Comparison of ENCODE assay signal across 19 cellular contexts in genomic region chr17:50359998-50360461, GRCh38. TPM values are rescaled to one million over a fixed set of nuclear protein-coding genes. Genes with fewer than 3 reads are reported as not detected.
DNase-seq lines count a peak whose midpoint lies in the region; ATAC-seq, FAIRE-seq and TF ChIP-seq lines count a peak whose summit lies in the region.
"Had no signal": no experiment of that assay in that cellular context is flagged by ENCODE, and none has a peak within 500 bp of the region (broad histone marks: within the 10 kb centered on the region; RNA-seq: fewer than 3 reads in every experiment).

No MANE protein-coding gene starts in this region.

- ATAC-seq in K562 (no peak), GM21723 (IDR thresholded peaks at IDR 0.05; ENCODE audit: unreplicated experiment) (no peak)
- ATAC-seq: HCT116 had no signal

- TF ChIP-seq CTCF in K562 (IDR thresholded peaks at IDR 0.05 in 2 of 3, conservative IDR thresholded peaks at IDR 0.05 in 1 of 3; ENCODE audit: insufficient read depth in 2 of 3, low read depth in 1 of 3, low read length in 3 of 3) (no peak), sigmoid colon (IDR thresholded peaks at IDR 0.05) (no peak)

- POLR2A ChIA-PET in K562 (lab: Yijun Ruan, JAX) = interaction anchor here (0.8 to 1.0 kb wide), 3 partner anchors 8 to 20 kb away, joined by 3 to 7 read pairs (median 3); no protein-coding TSS in a partner anchor

- TF ChIP-seq RAD21 in K562 (CRISPR knock-in tag; conservative IDR thresholded peaks at IDR 0.05 in 1 of 2, IDR thresholded peaks at IDR 0.05 in 1 of 2) = no peak

- H3K4me1 ChIP-seq in K562 (replicated peaks in 1 of 2; ENCODE audit: control insufficient read depth in 2 of 2, insufficient read depth in 2 of 2, low read length in 2 of 2) (peaks cover 17 to 43% of the 10 kb centered on the region in 2 experiments), sigmoid colon (peaks cover 0 to 23% (median 17%) of the 10 kb centered on the region in 4 donors)

- H3K9me3 ChIP-seq in KOPT-K1 (ENCODE audit: insufficient read depth, low read length, poor library complexity, severe bottlenecking) = no peaks in the 10 kb centered on the region
- no peaks in the 10 kb centered on the region for H3K9me3 ChIP-seq in K562 (replicated peaks; ENCODE audit: control insufficient read depth, insufficient read depth, low read depth, low read length)
- no peaks in the 10 kb centered on the region for H3K9me3 ChIP-seq in sigmoid colon
- no peaks in the 10 kb centered on the region for H3K9me3 ChIP-seq in MG63
- H3K9me3 ChIP-seq: BLaER1 had no signal

- peak overlapping the region; percentile 84 for H3K27ac ChIP-seq in KOPT-K1 (ENCODE audit: low read depth, low read length, poor library complexity, severe bottlenecking)
- no peak overlapping the region for H3K27ac ChIP-seq in K562 (ENCODE audit: extremely low read depth, low read depth, low read length)
- H3K27ac ChIP-seq in sigmoid colon = no peak overlapping the region
- H3K27ac ChIP-seq: BLaER1, HL-60 had no signal

- H3K4me2 ChIP-seq in K562 (ENCODE audit: insufficient read depth, low read length) = no peak overlapping the region
- H3K4me2 ChIP-seq: BLaER1 had no signal

- no peak overlapping the region for H3K9ac ChIP-seq in K562 (ENCODE audit: insufficient read depth in 1 of 2, low read depth in 2 of 2, low read length in 2 of 2)
- H3K9ac ChIP-seq: BLaER1 had no signal

- H3K4me3 ChIP-seq in K562 (no peak overlapping the region), sigmoid colon (no peak overlapping the region), MG63 (no peak overlapping the region)
- H3K4me3 ChIP-seq: BLaER1 had no signal

- FAIRE-seq in K562 (lab: Jason Lieb, UNC) = no peak
- FAIRE-seq: A204.1, HTR-8/SVneo had no signal

- in situ Hi-C loops in K562 (cut with MboI) = no loop called here

- H3K79me2 ChIP-seq in K562 (ENCODE audit: control insufficient read depth, insufficient read depth, low read length) = no peaks in the 10 kb centered on the region; the same call in 2 of the 3 replicates

- WGBS in K562 (ENCODE audit: insufficient coverage, low coverage, missing lambda C conversion rate) = 88% methylated on average over 14 of the region's 14 CpGs
- WGBS in sigmoid colon, 2 donors = 87 to 88% methylated on average over 14 of the region's 14 CpGs

- peak; percentile 52 for DNase-seq in activated CD8-positive, alpha-beta memory T cell treated with anti-CD3 and anti-CD28 coated beads, Interleukin-2, amount 50 U/mL, for 48 hours
- no peak for DNase-seq in activated CD8-positive, alpha-beta memory T cell treated with anti-CD3 and anti-CD28 coated beads for 24 hours
- no peak for DNase-seq in K562 (ENCODE audit: extremely low read depth in 1 of 4, low spot score in 3 of 4)
- DNase-seq in sigmoid colon = peak; percentile 61
- DNase-seq in MV-4-11 (lab: John Stamatoyannopoulos, UW) = no peak
- no peak for DNase-seq in MG63
- DNase-seq: CD8-positive, alpha-beta memory T cell; DMS79 treated with DMSO at 0.1 percent for 48 hours; NCI-H1436; NCI-H2029; NCI-H2171 treated with DMSO at 0.1 percent for 48 hours; NCI-H446 treated with DMSO at 0.1 percent for 48 hours had no signal

- intact Hi-C loops in K562 (cut with micrococcal nuclease) (no loop called here), sigmoid colon (cut with DNase I) (no loop called here)

- peaks cover 10% of the 10 kb centered on the region for H4K20me1 ChIP-seq in K562 (replicated peaks; ENCODE audit: control insufficient read depth, insufficient read depth, low read length)

- H3K9me1 ChIP-seq in K562 (ENCODE audit: control insufficient read depth, insufficient read depth, low read length) = no peaks in the 10 kb centered on the region

- H2AFZ ChIP-seq in K562 (ENCODE audit: low read depth, low read length) = no peak overlapping the region

- CTCF ChIA-PET in K562 (lab: Yijun Ruan, JAX; ENCODE audit: low intra/inter-chr PET ratio) = no interaction called here

- TF ChIP-seq POLR2A in K562 (conservative IDR thresholded peaks at IDR 0.05) (no peak), sigmoid colon (IDR thresholded peaks at IDR 0.05) (no peak)

- H3K27me3 ChIP-seq in K562 (ENCODE audit: control insufficient read depth in 2 of 2, insufficient read depth in 2 of 2, low read length in 2 of 2) (no peaks in the 10 kb centered on the region), sigmoid colon (no peaks in the 10 kb centered on the region), MG63 (no peaks in the 10 kb centered on the region)
- H3K27me3 ChIP-seq: BLaER1 had no signal

- TF ChIP-seq EP300 in K562 (IDR thresholded peaks at IDR 0.05; ENCODE audit: low read length) (no peak), sigmoid colon (IDR thresholded peaks at IDR 0.05) (no peak)

- BruUV-seq in K562 (replicated peaks; lab: Mats Ljungman, UMichigan) = no TSS peak

- peaks cover 71% of the 10 kb centered on the region for H3K36me3 ChIP-seq in KOPT-K1 (ENCODE audit: insufficient read depth, low read length)
- peaks cover 58% of the 10 kb centered on the region; the same call in 2 of the 3 replicates for H3K36me3 ChIP-seq in K562 (ENCODE audit: control insufficient read depth, insufficient read depth, low read length)
- peaks cover 21 to 64% (median 30%) of the 10 kb centered on the region in 4 donors for H3K36me3 ChIP-seq in sigmoid colon
- H3K36me3 ChIP-seq in MG63 = peaks cover 58% of the 10 kb centered on the region

RNA-seq across cellular contexts. Expression of gene MRPL27, which starts 13.0 kb away (rescaled TPM):
- 59.4 and 90.8 TPM in 2 replicates for total RNA-seq in K562 (2011; cell fraction: chromatin; rRNA removed; ENCODE audit: low replicate concordance)
- total RNA-seq in K562 (2011; cell fraction: nucleolus; rRNA removed) = 82.5 and 90.0 TPM in 2 replicates
- 74.9 and 93.1 TPM in 2 replicates for total RNA-seq in K562 (2011; cell fraction: nucleoplasm; rRNA removed)
- 99.4 and 102 TPM in 2 replicates for total RNA-seq in K562 (2014; rRNA removed)
- total RNA-seq in K562 (2014; rRNA removed; fragmentation: Illumina TruSeq; extraction: Trizol) = 122 and 142 TPM in 2 replicates
- 123 and 127 TPM in 2 replicates for total RNA-seq in K562 (2015; rRNA removed; fragmentation: Illumina TruSeq; extraction: Trizol)
- 96.3 and 98.2 TPM in 2 replicates for total RNA-seq in K562 (2021)
- polyA plus RNA-seq in K562 (2011; rRNA removed) = 127 and 146 TPM in 2 replicates
- 138 and 159 TPM in 2 replicates for polyA plus RNA-seq in K562 (2011; cell fraction: cytosol; rRNA removed)
- 67.4 and 86.4 TPM in 2 replicates for polyA plus RNA-seq in K562 (2011; cell fraction: nucleus; rRNA removed)
- polyA plus RNA-seq in K562 (2012) = 72.3 and 119 TPM in 2 replicates
- 103 and 105 TPM in 2 replicates for polyA plus RNA-seq in K562 (2014; fragmentation: Illumina TruSeq; extraction: Trizol)
- 100 to 1,000 TPM; 388 to 401 TPM for polyA plus RNA-seq in K562 (2014; fragmentation: Nextera tagmentation; extraction: Ambion mirVana)
- polyA plus RNA-seq in K562 (2014; rRNA removed) = 138 and 143 TPM in 2 replicates
- 80.5 and 86.3 TPM in 2 replicates for polyA minus RNA-seq in K562 (2011; rRNA and poly(A)+ RNA removed)
- polyA minus RNA-seq in K562 (2011; cell fraction: cytosol; rRNA and poly(A)+ RNA removed) = 18.6 and 40.0 TPM in 2 replicates
- polyA minus RNA-seq in K562 (2011; cell fraction: nucleus; rRNA and poly(A)+ RNA removed) = 31.5 and 50.3 TPM in 2 replicates
- total RNA-seq in sigmoid colon = 10 to 100 TPM; 64.0 to 94.6 (median 75.6) TPM
- polyA plus RNA-seq in sigmoid colon = 100 to 1,000 TPM; 151 to 234 (median 220) TPM
- total RNA-seq in MG63 (2014; rRNA removed; shearing (Covaris generic); ENCODE audit: low replicate concordance) = 74.4 and 99.7 TPM in 2 replicates

RNA-seq across cellular contexts. Expression of gene EME1, which starts 13.0 kb away (rescaled TPM):
- total RNA-seq in K562 (2011; cell fraction: chromatin; rRNA removed; ENCODE audit: low replicate concordance) = 119 and 126 TPM in 2 replicates
- 73.0 and 74.5 TPM in 2 replicates for total RNA-seq in K562 (2011; cell fraction: nucleolus; rRNA removed)
- total RNA-seq in K562 (2011; cell fraction: nucleoplasm; rRNA removed) = 64.3 and 82.1 TPM in 2 replicates
- total RNA-seq in K562 (2014; rRNA removed) (18.8 and 28.0 TPM in 2 replicates), K562 (2014; rRNA removed; fragmentation: Illumina TruSeq; extraction: Trizol) (17.6 and 21.4 TPM in 2 replicates), K562 (2015; rRNA removed; fragmentation: Illumina TruSeq; extraction: Trizol) (16.6 and 17.6 TPM in 2 replicates), K562 (2021) (16.8 and 20.1 TPM in 2 replicates), sigmoid colon (under 1 TPM in 1 of 4 donors, not detected in 3; 0.36 TPM)
- polyA plus RNA-seq in K562 (2011; rRNA removed) (44.1 and 61.3 TPM in 2 replicates), K562 (2014; fragmentation: Illumina TruSeq; extraction: Trizol) (20.9 and 24.0 TPM in 2 replicates), K562 (2014; fragmentation: Nextera tagmentation; extraction: Ambion mirVana) (10 to 100 TPM; 14.6 to 27.4 TPM), K562 (2014; rRNA removed) (28.7 TPM in 2 replicates), sigmoid colon (1 to 10 TPM in 2 of 3 donors, not detected in 1; 1.2 to 3.5 TPM)
- polyA plus RNA-seq in K562 (2011; cell fraction: cytosol; rRNA removed) = 15.3 and 28.4 TPM in 2 replicates
- polyA plus RNA-seq in K562 (2011; cell fraction: nucleus; rRNA removed) = 254 and 409 TPM in 2 replicates
- polyA plus RNA-seq in K562 (2012) = 42.1 and 48.1 TPM in 2 replicates
- polyA minus RNA-seq in K562 (2011; rRNA and poly(A)+ RNA removed) = 24.1 and 34.7 TPM in 2 replicates
- 7.2 and 9.6 TPM in 2 replicates for polyA minus RNA-seq in K562 (2011; cell fraction: cytosol; rRNA and poly(A)+ RNA removed)
- 28.1 and 57.5 TPM in 2 replicates for polyA minus RNA-seq in K562 (2011; cell fraction: nucleus; rRNA and poly(A)+ RNA removed)
- 6.3 and 9.5 TPM in 2 replicates for total RNA-seq in MG63 (2014; rRNA removed; shearing (Covaris generic); ENCODE audit: low replicate concordance)

RNA-seq across cellular contexts. Expression of gene XYLT2, which starts 14.1 kb away (rescaled TPM):
- 16.9 and 49.3 TPM in 2 replicates for total RNA-seq in K562 (2011; cell fraction: chromatin; rRNA removed; ENCODE audit: low replicate concordance)
- total RNA-seq in K562 (2011; cell fraction: nucleolus; rRNA removed) = 28.8 and 34.7 TPM in 2 replicates
- 27.6 and 29.6 TPM in 2 replicates for total RNA-seq in K562 (2011; cell fraction: nucleoplasm; rRNA removed)
- total RNA-seq in K562 (2014; rRNA removed) (9.1 and 14.0 TPM in 2 replicates), K562 (2014; rRNA removed; fragmentation: Illumina TruSeq; extraction: Trizol) (2.0 and 2.4 TPM in 2 replicates), K562 (2015; rRNA removed; fragmentation: Illumina TruSeq; extraction: Trizol) (4.5 and 10.6 TPM in 2 replicates), K562 (2021) (8.9 and 9.5 TPM in 2 replicates), sigmoid colon (10 to 100 TPM; 16.2 to 27.4 (median 18.3) TPM)
- polyA plus RNA-seq in K562 (2011; rRNA removed) (3.8 and 8.4 TPM in 2 replicates), K562 (2014; fragmentation: Illumina TruSeq; extraction: Trizol) (4.3 and 6.5 TPM in 2 replicates), K562 (2014; fragmentation: Nextera tagmentation; extraction: Ambion mirVana) (1 to 10 TPM in 1 of 2 experiments, under 1 TPM in 1; 0.63 to 1.0 TPM), K562 (2014; rRNA removed) (7.3 and 8.0 TPM in 2 replicates), sigmoid colon (10 to 100 TPM in 1 of 3 donors, 1 to 10 TPM in 2; 1.8 to 14.5 (median 2.5) TPM)
- polyA plus RNA-seq in K562 (2011; cell fraction: cytosol; rRNA removed) = 7.0 and 11.0 TPM in 2 replicates
- 19.7 and 30.0 TPM in 2 replicates for polyA plus RNA-seq in K562 (2011; cell fraction: nucleus; rRNA removed)
- 6.2 and 10.6 TPM in 2 replicates for polyA plus RNA-seq in K562 (2012)
- 6.2 and 7.9 TPM in 2 replicates for polyA minus RNA-seq in K562 (2011; rRNA and poly(A)+ RNA removed)
- 8.8 and 29.4 TPM in 2 replicates for polyA minus RNA-seq in K562 (2011; cell fraction: cytosol; rRNA and poly(A)+ RNA removed)
- 9.4 and 10.1 TPM in 2 replicates for polyA minus RNA-seq in K562 (2011; cell fraction: nucleus; rRNA and poly(A)+ RNA removed)
- 26.5 and 27.2 TPM in 2 replicates for total RNA-seq in MG63 (2014; rRNA removed; shearing (Covaris generic); ENCODE audit: low replicate concordance)

RNA-seq across cellular contexts. Expression of gene LRRC59, which starts 37.3 kb away (rescaled TPM):
- 69.1 and 116 TPM in 2 replicates for total RNA-seq in K562 (2011; cell fraction: chromatin; rRNA removed; ENCODE audit: low replicate concordance)
- total RNA-seq in K562 (2011; cell fraction: nucleolus; rRNA removed) = 92.4 and 122 TPM in 2 replicates
- 127 and 192 TPM in 2 replicates for total RNA-seq in K562 (2011; cell fraction: nucleoplasm; rRNA removed)
- total RNA-seq in K562 (2014; rRNA removed) (187 and 221 TPM in 2 replicates), K562 (2014; rRNA removed; fragmentation: Illumina TruSeq; extraction: Trizol) (154 and 156 TPM in 2 replicates), K562 (2015; rRNA removed; fragmentation: Illumina TruSeq; extraction: Trizol) (187 TPM in 2 replicates), K562 (2021) (223 and 244 TPM in 2 replicates), sigmoid colon (10 to 100 TPM; 32.4 to 38.8 (median 35.2) TPM)
- polyA plus RNA-seq in K562 (2011; rRNA removed) (119 and 158 TPM in 2 replicates), K562 (2014; fragmentation: Illumina TruSeq; extraction: Trizol) (206 and 214 TPM in 2 replicates), K562 (2014; fragmentation: Nextera tagmentation; extraction: Ambion mirVana) (10 to 100 TPM; 27.8 to 38.7 TPM), K562 (2014; rRNA removed) (118 and 134 TPM in 2 replicates), sigmoid colon (100 to 1,000 TPM in 1 of 3 donors, 10 to 100 TPM in 2; 78.1 to 116 (median 84.6) TPM)
- 85.0 and 92.7 TPM in 2 replicates for polyA plus RNA-seq in K562 (2011; cell fraction: cytosol; rRNA removed)
- 52.0 and 69.3 TPM in 2 replicates for polyA plus RNA-seq in K562 (2011; cell fraction: nucleus; rRNA removed)
- polyA plus RNA-seq in K562 (2012) = 201 and 212 TPM in 2 replicates
- 198 and 249 TPM in 2 replicates for polyA minus RNA-seq in K562 (2011; rRNA and poly(A)+ RNA removed)
- polyA minus RNA-seq in K562 (2011; cell fraction: cytosol; rRNA and poly(A)+ RNA removed) = 104 and 126 TPM in 2 replicates
- 35.8 and 66.0 TPM in 2 replicates for polyA minus RNA-seq in K562 (2011; cell fraction: nucleus; rRNA and poly(A)+ RNA removed)
- total RNA-seq in MG63 (2014; rRNA removed; shearing (Covaris generic); ENCODE audit: low replicate concordance) = 365 and 417 TPM in 2 replicates

Comparison
In these comparisons a context has a peak if more than half of its experiments do, and no peak if none do; other contexts are left out.
1. DNase-seq: peak in activated CD8-positive, alpha-beta memory T cell treated with anti-CD3 and anti-CD28 coated beads, Interleukin-2, amount 50 U/mL, for 48 hours (single experiment) and sigmoid colon (single experiment); none in activated CD8-positive, alpha-beta memory T cell treated with anti-CD3 and anti-CD28 coated beads for 24 hours (single experiment), K562 (0 of 4), MV-4-11 (single experiment) and MG63 (single experiment).